1 cellular context compared by ENCODE assay signal in genomic region chr15:45548753-45549520, GRCh38.
A peak's percentile ranks its signal among the peaks of the same experiment; 100 is the strongest.
TF ChIP-seq lines count a peak whose summit lies in the region.

No MANE protein-coding gene starts in this region.

TF ChIP-seq in HepG2, 621 proteins besides CTCF, POLR2A, EP300 and RAD21 (continues in another document):
- no peak for TF ChIP-seq RBM39 (IDR thresholded peaks at IDR 0.05; ENCODE audit: low read depth, low read length, poor library complexity, severe bottlenecking)
- TF ChIP-seq, protein P1, sequence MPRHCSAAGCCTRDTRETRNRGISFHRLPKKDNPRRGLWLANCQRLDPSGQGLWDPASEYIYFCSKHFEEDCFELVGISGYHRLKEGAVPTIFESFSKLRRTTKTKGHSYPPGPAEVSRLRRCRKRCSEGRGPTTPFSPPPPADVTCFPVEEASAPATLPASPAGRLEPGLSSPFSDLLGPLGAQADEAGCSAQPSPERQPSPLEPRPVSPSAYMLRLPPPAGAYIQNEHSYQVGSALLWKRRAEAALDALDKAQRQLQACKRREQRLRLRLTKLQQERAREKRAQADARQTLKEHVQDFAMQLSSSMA (CRISPR knock-in tag; IDR thresholded peaks at IDR 0.05), result no peak
- no peak for TF ChIP-seq ZNF264 (CRISPR knock-in tag; IDR thresholded peaks at IDR 0.05)
- TF ChIP-seq AGO2 (optimal IDR thresholded peaks at IDR 0.05; ENCODE audit: low read depth, low read length), result no peak
- TF ChIP-seq ZBTB21 (CRISPR knock-in tag; IDR thresholded peaks at IDR 0.05), result no peak
- TF ChIP-seq ARID3A (IDR thresholded peaks at IDR 0.05; ENCODE audit: low read depth, low read length), result no peak
- TF ChIP-seq JUNB (CRISPR knock-in tag; IDR thresholded peaks at IDR 0.05; ENCODE audit: borderline replicate concordance), result no peak
- no peak for TF ChIP-seq ZSCAN31 (CRISPR knock-in tag; IDR thresholded peaks at IDR 0.05; ENCODE audit: low read depth)
- TF ChIP-seq TP53 (CRISPR knock-in tag; conservative IDR thresholded peaks at IDR 0.05), result no peak
- TF ChIP-seq SIX4 (CRISPR knock-in tag; IDR thresholded peaks at IDR 0.05), result no peak
- TF ChIP-seq, protein P2, sequence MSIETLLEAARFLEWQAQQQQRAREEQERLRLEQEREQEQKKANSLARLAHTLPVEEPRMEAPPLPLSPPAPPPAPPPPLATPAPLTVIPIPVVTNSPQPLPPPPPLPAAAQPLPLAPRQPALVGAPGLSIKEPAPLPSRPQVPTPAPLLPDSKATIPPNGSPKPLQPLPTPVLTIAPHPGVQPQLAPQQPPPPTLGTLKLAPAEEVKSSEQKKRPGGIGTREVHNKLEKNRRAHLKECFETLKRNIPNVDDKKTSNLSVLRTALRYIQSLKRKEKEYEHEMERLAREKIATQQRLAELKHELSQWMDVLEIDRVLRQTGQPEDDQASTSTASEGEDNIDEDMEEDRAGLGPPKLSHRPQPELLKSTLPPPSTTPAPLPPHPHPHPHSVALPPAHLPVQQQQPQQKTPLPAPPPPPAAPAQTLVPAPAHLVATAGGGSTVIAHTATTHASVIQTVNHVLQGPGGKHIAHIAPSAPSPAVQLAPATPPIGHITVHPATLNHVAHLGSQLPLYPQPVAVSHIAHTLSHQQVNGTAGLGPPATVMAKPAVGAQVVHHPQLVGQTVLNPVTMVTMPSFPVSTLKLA (IDR thresholded peaks at IDR 0.05), result no peak
- TF ChIP-seq ZKSCAN5 (CRISPR knock-in tag; IDR thresholded peaks at IDR 0.05), result no peak
- no peak for TF ChIP-seq STAT5B (CRISPR knock-in tag; IDR thresholded peaks at IDR 0.05)
- TF ChIP-seq ZNF674 (CRISPR knock-in tag; IDR thresholded peaks at IDR 0.05; ENCODE audit: low read depth), result no peak
- TF ChIP-seq ZNF44 (CRISPR knock-in tag; IDR thresholded peaks at IDR 0.05), result no peak
- TF ChIP-seq, protein P3, sequence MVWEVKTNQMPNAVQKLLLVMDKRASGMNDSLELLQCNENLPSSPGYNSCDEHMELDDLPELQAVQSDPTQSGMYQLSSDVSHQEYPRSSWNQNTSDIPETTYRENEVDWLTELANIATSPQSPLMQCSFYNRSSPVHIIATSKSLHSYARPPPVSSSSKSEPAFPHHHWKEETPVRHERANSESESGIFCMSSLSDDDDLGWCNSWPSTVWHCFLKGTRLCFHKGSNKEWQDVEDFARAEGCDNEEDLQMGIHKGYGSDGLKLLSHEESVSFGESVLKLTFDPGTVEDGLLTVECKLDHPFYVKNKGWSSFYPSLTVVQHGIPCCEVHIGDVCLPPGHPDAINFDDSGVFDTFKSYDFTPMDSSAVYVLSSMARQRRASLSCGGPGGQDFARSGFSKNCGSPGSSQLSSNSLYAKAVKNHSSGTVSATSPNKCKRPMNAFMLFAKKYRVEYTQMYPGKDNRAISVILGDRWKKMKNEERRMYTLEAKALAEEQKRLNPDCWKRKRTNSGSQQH (CRISPR knock-in tag; IDR thresholded peaks at IDR 0.05; ENCODE audit: low read depth), result no peak
- TF ChIP-seq RBFOX2 (IDR thresholded peaks at IDR 0.05; ENCODE audit: low read depth, low read length), result no peak
- no peak for TF ChIP-seq BRD4 (CRISPR knock-in tag; IDR thresholded peaks at IDR 0.05)
- TF ChIP-seq ZNF780A (CRISPR knock-in tag; IDR thresholded peaks at IDR 0.05), result no peak
- no peak for TF ChIP-seq CHD2 (IDR thresholded peaks at IDR 0.05; ENCODE audit: low read depth, low read length)
- no peak for TF ChIP-seq KLF6 (CRISPR knock-in tag; IDR thresholded peaks at IDR 0.05)
- TF ChIP-seq, protein P4, sequence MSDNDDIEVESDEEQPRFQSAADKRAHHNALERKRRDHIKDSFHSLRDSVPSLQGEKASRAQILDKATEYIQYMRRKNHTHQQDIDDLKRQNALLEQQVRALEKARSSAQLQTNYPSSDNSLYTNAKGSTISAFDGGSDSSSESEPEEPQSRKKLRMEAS (IDR thresholded peaks at IDR 0.05), result peak; percentile 75
- TF ChIP-seq ZNF557 (CRISPR knock-in tag; IDR thresholded peaks at IDR 0.05), result no peak
- TF ChIP-seq XBP1 (CRISPR knock-in tag; IDR thresholded peaks at IDR 0.05), result no peak
- no peak for TF ChIP-seq ZNF878 (CRISPR knock-in tag; IDR thresholded peaks at IDR 0.05)
- TF ChIP-seq HOMEZ (CRISPR knock-in tag; IDR thresholded peaks at IDR 0.05; ENCODE audit: low read depth), result no peak
- TF ChIP-seq, protein P5, sequence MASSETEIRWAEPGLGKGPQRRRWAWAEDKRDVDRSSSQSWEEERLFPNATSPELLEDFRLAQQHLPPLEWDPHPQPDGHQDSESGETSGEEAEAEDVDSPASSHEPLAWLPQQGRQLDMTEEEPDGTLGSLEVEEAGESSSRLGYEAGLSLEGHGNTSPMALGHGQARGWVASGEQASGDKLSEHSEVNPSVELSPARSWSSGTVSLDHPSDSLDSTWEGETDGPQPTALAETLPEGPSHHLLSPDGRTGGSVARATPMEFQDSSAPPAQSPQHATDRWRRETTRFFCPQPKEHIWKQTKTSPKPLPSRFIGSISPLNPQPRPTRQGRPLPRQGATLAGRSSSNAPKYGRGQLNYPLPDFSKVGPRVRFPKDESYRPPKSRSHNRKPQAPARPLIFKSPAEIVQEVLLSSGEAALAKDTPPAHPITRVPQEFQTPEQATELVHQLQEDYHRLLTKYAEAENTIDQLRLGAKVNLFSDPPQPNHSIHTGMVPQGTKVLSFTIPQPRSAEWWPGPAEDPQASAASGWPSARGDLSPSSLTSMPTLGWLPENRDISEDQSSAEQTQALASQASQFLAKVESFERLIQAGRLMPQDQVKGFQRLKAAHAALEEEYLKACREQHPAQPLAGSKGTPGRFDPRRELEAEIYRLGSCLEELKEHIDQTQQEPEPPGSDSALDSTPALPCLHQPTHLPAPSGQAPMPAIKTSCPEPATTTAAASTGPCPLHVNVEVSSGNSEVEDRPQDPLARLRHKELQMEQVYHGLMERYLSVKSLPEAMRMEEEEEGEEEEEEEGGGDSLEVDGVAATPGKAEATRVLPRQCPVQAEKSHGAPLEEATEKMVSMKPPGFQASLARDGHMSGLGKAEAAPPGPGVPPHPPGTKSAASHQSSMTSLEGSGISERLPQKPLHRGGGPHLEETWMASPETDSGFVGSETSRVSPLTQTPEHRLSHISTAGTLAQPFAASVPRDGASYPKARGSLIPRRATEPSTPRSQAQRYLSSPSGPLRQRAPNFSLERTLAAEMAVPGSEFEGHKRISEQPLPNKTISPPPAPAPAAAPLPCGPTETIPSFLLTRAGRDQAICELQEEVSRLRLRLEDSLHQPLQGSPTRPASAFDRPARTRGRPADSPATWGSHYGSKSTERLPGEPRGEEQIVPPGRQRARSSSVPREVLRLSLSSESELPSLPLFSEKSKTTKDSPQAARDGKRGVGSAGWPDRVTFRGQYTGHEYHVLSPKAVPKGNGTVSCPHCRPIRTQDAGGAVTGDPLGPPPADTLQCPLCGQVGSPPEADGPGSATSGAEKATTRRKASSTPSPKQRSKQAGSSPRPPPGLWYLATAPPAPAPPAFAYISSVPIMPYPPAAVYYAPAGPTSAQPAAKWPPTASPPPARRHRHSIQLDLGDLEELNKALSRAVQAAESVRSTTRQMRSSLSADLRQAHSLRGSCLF (CRISPR knock-in tag; IDR thresholded peaks at IDR 0.05; ENCODE audit: borderline replicate concordance), result no peak
- TF ChIP-seq ZNF564 (CRISPR knock-in tag; IDR thresholded peaks at IDR 0.05), result no peak
- no peak for TF ChIP-seq PTBP1 (IDR thresholded peaks at IDR 0.05; ENCODE audit: low read depth, low read length, poor library complexity, severe bottlenecking)
- no peak for TF ChIP-seq ZFP36L2 (CRISPR knock-in tag; IDR thresholded peaks at IDR 0.05)
- TF ChIP-seq KDM1A (CRISPR knock-in tag; IDR thresholded peaks at IDR 0.05), result no peak
- TF ChIP-seq ZNF225 (CRISPR knock-in tag; IDR thresholded peaks at IDR 0.05), result no peak
- no peak for TF ChIP-seq GLI4 (CRISPR knock-in tag; IDR thresholded peaks at IDR 0.05; ENCODE audit: borderline replicate concordance)
- no peak for TF ChIP-seq ZNF646 (CRISPR knock-in tag; IDR thresholded peaks at IDR 0.05)
- no peak for TF ChIP-seq ZNF230 (CRISPR knock-in tag; IDR thresholded peaks at IDR 0.05)
- TF ChIP-seq CCAR2 (optimal IDR thresholded peaks at IDR 0.05; ENCODE audit: low read depth, low read length), result no peak
- TF ChIP-seq ETV6 (CRISPR knock-in tag; conservative IDR thresholded peaks at IDR 0.05), result no peak
- no peak for TF ChIP-seq IKZF5 (CRISPR knock-in tag; IDR thresholded peaks at IDR 0.05)
- TF ChIP-seq MAFG (CRISPR knock-in tag; IDR thresholded peaks at IDR 0.05), result no peak
- TF ChIP-seq MIER3 (CRISPR knock-in tag; IDR thresholded peaks at IDR 0.05; ENCODE audit: borderline replicate concordance), result no peak
- no peak for TF ChIP-seq NPAS2 (CRISPR knock-in tag; IDR thresholded peaks at IDR 0.05; ENCODE audit: borderline replicate concordance)
- TF ChIP-seq, protein P6, sequence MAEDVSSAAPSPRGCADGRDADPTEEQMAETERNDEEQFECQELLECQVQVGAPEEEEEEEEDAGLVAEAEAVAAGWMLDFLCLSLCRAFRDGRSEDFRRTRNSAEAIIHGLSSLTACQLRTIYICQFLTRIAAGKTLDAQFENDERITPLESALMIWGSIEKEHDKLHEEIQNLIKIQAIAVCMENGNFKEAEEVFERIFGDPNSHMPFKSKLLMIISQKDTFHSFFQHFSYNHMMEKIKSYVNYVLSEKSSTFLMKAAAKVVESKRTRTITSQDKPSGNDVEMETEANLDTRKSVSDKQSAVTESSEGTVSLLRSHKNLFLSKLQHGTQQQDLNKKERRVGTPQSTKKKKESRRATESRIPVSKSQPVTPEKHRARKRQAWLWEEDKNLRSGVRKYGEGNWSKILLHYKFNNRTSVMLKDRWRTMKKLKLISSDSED (CRISPR knock-in tag; IDR thresholded peaks at IDR 0.05), result no peak
- peak; percentile 35; the same call in 1 of the 2 replicates for TF ChIP-seq DRAP1 (CRISPR knock-in tag; IDR thresholded peaks at IDR 0.05)
